30 cellular contexts compared by ENCODE assay signal in genomic region chr18:78309307-78309706, GRCh38.
"Had no signal": no experiment of that assay in that cellular context is flagged by ENCODE, and none has a peak within 500 bp of the region (broad histone marks: within the 10 kb centered on the region; RNA-seq: fewer than 3 reads in every experiment).

No MANE protein-coding gene starts in this region.

- H3K36me3 ChIP-seq: brain microvascular endothelial cell, esophagus muscularis mucosa, gastrocnemius medialis, heart left ventricle had no signal

- H3K4me1 Mint-ChIP-seq: activated CD4-positive, alpha-beta memory T cell treated with anti-CD3 and anti-CD28 coated beads, Interleukin-2, amount 10 ng/mL, durations not matched to agents 7 days and 5 days; activated CD4-positive, alpha-beta T cell treated with anti-CD3 and anti-CD28 coated beads for 36 hours; activated CD4-positive, alpha-beta T cell treated with anti-CD3 and anti-CD28 coated beads, Interleukin-2, amount 10 ng/mL, durations not matched to agents 7 days and 5 days; activated T-helper 17 cell treated with anti-CD3 and anti-CD28 coated beads, Interleukin-2, amount 50 U/mL, for 72 hours; central memory CD8-positive, alpha-beta T cell; endodermal cell had no signal

- H3K4me1 ChIP-seq: esophagus muscularis mucosa, foreskin keratinocyte, gastrocnemius medialis had no signal

- H3K4me3 Mint-ChIP-seq: activated CD4-positive, alpha-beta memory T cell treated with anti-CD3 and anti-CD28 coated beads, Interleukin-2, amount 10 ng/mL, durations not matched to agents 7 days and 5 days; activated CD4-positive, alpha-beta T cell treated with anti-CD3 and anti-CD28 coated beads for 36 hours; activated CD4-positive, alpha-beta T cell treated with anti-CD3 and anti-CD28 coated beads, Interleukin-2, amount 10 ng/mL, durations not matched to agents 7 days and 5 days; activated naive CD8-positive, alpha-beta T cell; activated T-cell treated with anti-CD3 and anti-CD28 coated beads, Interleukin-2, amount 50 U/mL, for 4 hours; activated T-helper 17 cell treated with anti-CD3 and anti-CD28 coated beads, Interleukin-2, amount 50 U/mL, for 72 hours; central memory CD8-positive, alpha-beta T cell; dendritic cell treated with granulocyte-macrophage colony-stimulating factor and Interleukin-4, amounts not matched to agents 40 ng/mL and 50 ng/mL, for 4 days; endodermal cell had no signal

- H3K27ac ChIP-seq: brain microvascular endothelial cell, coronary artery, dorsolateral prefrontal cortex, esophagus muscularis mucosa, foreskin keratinocyte, gastrocnemius medialis, heart left ventricle had no signal

- ATAC-seq: activated CD4-positive, alpha-beta T cell treated with anti-CD3 and anti-CD28 coated beads for 36 hours; activated T-cell treated with anti-CD3 and anti-CD28 coated beads, Interleukin-2, amount 50 U/mL, for 4 hours; activated T-helper 17 cell treated with anti-CD3 and anti-CD28 coated beads, Interleukin-2, amount 50 U/mL, for 72 hours; foreskin keratinocyte; gastrocnemius medialis; heart left ventricle had no signal

- H3K9me3 ChIP-seq: esophagus muscularis mucosa, gastrocnemius medialis, heart left ventricle had no signal

- H3K4me3 ChIP-seq: coronary artery, dorsolateral prefrontal cortex, esophagus muscularis mucosa, gastrocnemius medialis, heart left ventricle had no signal

- H3K36me3 Mint-ChIP-seq: activated naive CD8-positive, alpha-beta T cell had no signal

- H3K27me3 Mint-ChIP-seq: activated CD4-positive, alpha-beta memory T cell treated with anti-CD3 and anti-CD28 coated beads, Interleukin-2, amount 10 ng/mL, durations not matched to agents 7 days and 5 days; activated CD4-positive, alpha-beta T cell treated with anti-CD3 and anti-CD28 coated beads, Interleukin-2, amount 10 ng/mL, durations not matched to agents 7 days and 5 days; activated T-helper 17 cell treated with anti-CD3 and anti-CD28 coated beads, Interleukin-2, amount 50 U/mL, for 72 hours; dendritic cell treated with granulocyte-macrophage colony-stimulating factor and Interleukin-4, amounts not matched to agents 40 ng/mL and 50 ng/mL, for 4 days had no signal

- DNase-seq: activated CD4-positive, alpha-beta memory T cell treated with anti-CD3 and anti-CD28 coated beads, Interleukin-2, amount 10 ng/mL, durations not matched to agents 7 days and 5 days; activated CD4-positive, alpha-beta T cell treated with anti-CD3 and anti-CD28 coated beads for 36 hours; activated CD4-positive, alpha-beta T cell treated with anti-CD3 and anti-CD28 coated beads, Interleukin-2, amount 10 ng/mL, durations not matched to agents 7 days and 5 days; activated CD4-positive, alpha-beta T cell treated with anti-CD3 and anti-CD28 coated beads, Interleukin-2, amount 50 U/mL, for 4 hours; activated CD4-positive, CD25-positive, alpha-beta regulatory T cell; activated CD4-positive, CD25-positive, alpha-beta regulatory T cell treated with anti-CD3 and anti-CD28 coated beads, Interleukin-2, amount 50 U/mL, for 72 hours; activated CD8-positive, alpha-beta memory T cell treated with anti-CD3 and anti-CD28 coated beads, Interleukin-2, amount 50 U/mL, for 48 hours; activated effector memory CD4-positive, alpha-beta T cell treated with Interleukin-2 at 50 U/mL for 16 hours; activated gamma-delta T cell treated with Interleukin-2 at 50 U/mL for 16 hours; activated naive CD4-positive, alpha-beta T cell treated with anti-CD3 and anti-CD28 coated beads, Interleukin-2, amount 50 U/mL, for 16 hours; activated naive CD4-positive, alpha-beta T cell treated with Interleukin-2 at 50 U/mL for 16 hours; activated T-cell treated with anti-CD3 and anti-CD28 coated beads for 4 hours; activated T-cell treated with anti-CD3 and anti-CD28 coated beads, Interleukin-2, amount 50 U/mL, for 4 hours; amniotic stem cell; anterior cingulate cortex; brain microvascular endothelial cell; dorsolateral prefrontal cortex; effector memory CD4-positive, alpha-beta T cell; endodermal cell; foreskin keratinocyte; gastrocnemius medialis; glutamatergic neuron; heart left ventricle; T-helper 2 cell had no signal

- H3K9me3 Mint-ChIP-seq: activated CD4-positive, alpha-beta T cell treated with anti-CD3 and anti-CD28 coated beads, Interleukin-2, amount 10 ng/mL, durations not matched to agents 7 days and 5 days; activated T-cell treated with anti-CD3 and anti-CD28 coated beads, Interleukin-2, amount 50 U/mL, for 4 hours had no signal

- H3K27me3 ChIP-seq: brain microvascular endothelial cell, foreskin keratinocyte, gastrocnemius medialis had no signal

- H3K27ac Mint-ChIP-seq: activated CD4-positive, alpha-beta memory T cell treated with anti-CD3 and anti-CD28 coated beads, Interleukin-2, amount 10 ng/mL, durations not matched to agents 7 days and 5 days; activated CD4-positive, alpha-beta T cell treated with anti-CD3 and anti-CD28 coated beads for 36 hours; activated CD4-positive, alpha-beta T cell treated with anti-CD3 and anti-CD28 coated beads, Interleukin-2, amount 10 ng/mL, durations not matched to agents 7 days and 5 days; activated naive CD8-positive, alpha-beta T cell; activated T-helper 17 cell treated with anti-CD3 and anti-CD28 coated beads, Interleukin-2, amount 50 U/mL, for 72 hours; dendritic cell treated with granulocyte-macrophage colony-stimulating factor and Interleukin-4, amounts not matched to agents 40 ng/mL and 50 ng/mL, for 4 days; endodermal cell had no signal
